8 cellular contexts compared by ENCODE assay signal in the genomic region with DNA sequence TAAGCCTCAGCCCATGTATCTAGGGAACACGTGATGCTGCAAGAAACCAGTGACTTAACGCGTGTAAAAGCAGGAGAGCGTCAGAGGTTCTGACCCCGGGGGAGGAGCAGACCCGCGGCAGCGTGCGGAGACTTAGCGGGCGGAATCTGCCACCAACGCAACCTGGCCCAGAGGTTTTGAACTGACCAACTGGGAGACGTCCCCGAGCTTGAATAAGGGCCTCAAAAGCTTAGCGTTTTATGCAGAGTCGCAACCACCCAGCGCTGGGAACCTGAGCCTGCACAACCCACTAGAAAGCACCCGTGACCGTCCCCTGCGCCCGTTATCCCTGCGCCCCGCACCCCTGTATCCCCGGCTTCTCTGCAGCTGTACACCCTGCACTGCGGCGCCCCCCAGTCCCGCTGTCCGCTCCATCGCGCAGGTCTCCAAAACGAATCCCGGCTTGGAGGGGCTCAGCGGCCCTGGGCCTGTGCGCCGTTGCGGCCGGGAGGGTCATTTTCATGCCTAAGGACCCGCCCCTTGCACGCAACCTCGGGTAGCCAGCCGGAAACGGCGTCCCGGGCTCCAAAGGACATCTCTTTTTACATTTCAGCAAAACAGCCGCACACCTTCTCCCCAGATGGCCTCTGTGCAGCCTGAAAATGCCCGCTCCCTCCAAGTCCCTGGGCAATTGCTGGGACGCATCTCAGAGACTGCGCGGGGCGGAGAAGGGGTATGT. TPM values are rescaled to one million over a fixed set of nuclear protein-coding genes. Genes with fewer than 3 reads are reported as not detected.
DNase-seq lines count a peak whose midpoint lies in the region; ATAC-seq and TF ChIP-seq lines count a peak whose summit lies in the region.

No MANE protein-coding gene starts in this region.

- DNase-seq in activated CD8-positive, alpha-beta memory T cell treated with anti-CD3 and anti-CD28 coated beads, Interleukin-2, amount 10 ng/mL, durations not matched to agents 7 days and 5 days: peak; percentile 72
- DNase-seq in fibroblast of peridontal ligament (ENCODE audit: extremely low read depth): peak; percentile 51
- peak; percentile 67 for DNase-seq in nephron progenitor cell
- no peak for DNase-seq in middle frontal gyrus (ENCODE audit: extremely low spot score, low spot score)
- no peak for DNase-seq in Kasumi-1 (lab: John Stamatoyannopoulos, UW)

- CTCF ChIA-PET in activated CD8-positive, alpha-beta memory T cell treated with anti-CD3 and anti-CD28 coated beads, Interleukin-2, amount 10 ng/mL, durations not matched to agents 7 days and 5 days (lab: Charles Lee): interaction anchor here (1.4 kb wide), 1 partner anchor 11 kb away, joined by 4 read pairs; no protein-coding TSS in a partner anchor

- peaks cover 27% of the 10 kb centered on the region for H3K4me1 Mint-ChIP-seq in activated CD8-positive, alpha-beta memory T cell treated with anti-CD3 and anti-CD28 coated beads, Interleukin-2, amount 10 ng/mL, durations not matched to agents 7 days and 5 days
- peaks cover 36% of the 10 kb centered on the region for H3K4me1 Mint-ChIP-seq in nephron progenitor cell

- no peaks in the 10 kb centered on the region for H3K9me3 ChIP-seq in ES-I3 (ENCODE audit: control insufficient read depth, insufficient read depth, low read length)

- ATAC-seq in HG02623 (IDR thresholded peaks at IDR 0.05; ENCODE audit: unreplicated experiment) (peak; percentile 53), HG03565 (IDR thresholded peaks at IDR 0.05; ENCODE audit: unreplicated experiment) (no peak)
- ATAC-seq in activated CD8-positive, alpha-beta memory T cell treated with anti-CD3 and anti-CD28 coated beads, Interleukin-2, amount 10 ng/mL, durations not matched to agents 7 days and 5 days: peak; percentile 84

- peaks cover 49% of the 10 kb centered on the region for H3K27me3 Mint-ChIP-seq in activated CD8-positive, alpha-beta memory T cell treated with anti-CD3 and anti-CD28 coated beads, Interleukin-2, amount 10 ng/mL, durations not matched to agents 7 days and 5 days
- peaks cover 44% of the 10 kb centered on the region for H3K27me3 Mint-ChIP-seq in nephron progenitor cell (ENCODE audit: low read depth, poor library complexity)

- H3K36me3 ChIP-seq in ES-I3 (ENCODE audit: insufficient read depth, low read length): no peaks in the 10 kb centered on the region

- H3K36me3 Mint-ChIP-seq in activated CD8-positive, alpha-beta memory T cell treated with anti-CD3 and anti-CD28 coated beads, Interleukin-2, amount 10 ng/mL, durations not matched to agents 7 days and 5 days: no peaks in the 10 kb centered on the region
- peaks cover 6% of the 10 kb centered on the region for H3K36me3 Mint-ChIP-seq in nephron progenitor cell (ENCODE audit: low read depth)

- H3K9ac ChIP-seq in ES-I3 (ENCODE audit: low read depth, low read length): peak overlapping the region; percentile 72

- H3K9me3 Mint-ChIP-seq in activated CD8-positive, alpha-beta memory T cell treated with anti-CD3 and anti-CD28 coated beads, Interleukin-2, amount 10 ng/mL, durations not matched to agents 7 days and 5 days (ENCODE audit: low read depth): no peaks in the 10 kb centered on the region
- peaks cover 3% of the 10 kb centered on the region for H3K9me3 Mint-ChIP-seq in nephron progenitor cell

- peaks cover 5% of the 10 kb centered on the region for H3K4me1 ChIP-seq in ES-I3 (ENCODE audit: insufficient read depth, low read length)

- H3K4me3 Mint-ChIP-seq in activated CD8-positive, alpha-beta memory T cell treated with anti-CD3 and anti-CD28 coated beads, Interleukin-2, amount 10 ng/mL, durations not matched to agents 7 days and 5 days: peak overlapping the region; percentile 71
- H3K4me3 Mint-ChIP-seq in nephron progenitor cell: peak overlapping the region; percentile 79

- peak overlapping the region; percentile 49 for H3K27ac Mint-ChIP-seq in activated CD8-positive, alpha-beta memory T cell treated with anti-CD3 and anti-CD28 coated beads, Interleukin-2, amount 10 ng/mL, durations not matched to agents 7 days and 5 days
- peak overlapping the region; percentile 87 for H3K27ac Mint-ChIP-seq in nephron progenitor cell

- TF ChIP-seq CTCF in nephron progenitor cell (IDR thresholded peaks at IDR 0.05): no peak

RNA-seq across cellular contexts. Expression of a gene that starts 29.4 kb away (rescaled TPM):
- total RNA-seq in activated CD8-positive, alpha-beta memory T cell treated with anti-CD3 and anti-CD28 coated beads, Interleukin-2, amount 10 ng/mL, durations not matched to agents 7 days and 5 days: 1 to 10 TPM; 2.6 to 2.8 TPM

RNA-seq across cellular contexts. Expression of a gene that starts 39.4 kb away (rescaled TPM):
- total RNA-seq in activated CD8-positive, alpha-beta memory T cell treated with anti-CD3 and anti-CD28 coated beads, Interleukin-2, amount 10 ng/mL, durations not matched to agents 7 days and 5 days: 10 to 100 TPM; 65.1 to 66.1 TPM

RNA-seq across cellular contexts. Expression of a gene that starts 41.2 kb away (rescaled TPM):
- 100 to 1,000 TPM; 145 to 166 TPM for total RNA-seq in activated CD8-positive, alpha-beta memory T cell treated with anti-CD3 and anti-CD28 coated beads, Interleukin-2, amount 10 ng/mL, durations not matched to agents 7 days and 5 days

Comparison
In these comparisons a context has a peak if more than half of its experiments do, and no peak if none do; other contexts are left out.
1. DNase-seq: peak in activated CD8-positive, alpha-beta memory T cell treated with anti-CD3 and anti-CD28 coated beads, Interleukin-2, amount 10 ng/mL, durations not matched to agents 7 days and 5 days (single experiment), fibroblast of peridontal ligament (single experiment) and nephron progenitor cell (single experiment); none in middle frontal gyrus (single experiment) and Kasumi-1 (0 of 2).